Comparison of ENCODE assay signal across 18 cellular contexts in the genomic region with DNA sequence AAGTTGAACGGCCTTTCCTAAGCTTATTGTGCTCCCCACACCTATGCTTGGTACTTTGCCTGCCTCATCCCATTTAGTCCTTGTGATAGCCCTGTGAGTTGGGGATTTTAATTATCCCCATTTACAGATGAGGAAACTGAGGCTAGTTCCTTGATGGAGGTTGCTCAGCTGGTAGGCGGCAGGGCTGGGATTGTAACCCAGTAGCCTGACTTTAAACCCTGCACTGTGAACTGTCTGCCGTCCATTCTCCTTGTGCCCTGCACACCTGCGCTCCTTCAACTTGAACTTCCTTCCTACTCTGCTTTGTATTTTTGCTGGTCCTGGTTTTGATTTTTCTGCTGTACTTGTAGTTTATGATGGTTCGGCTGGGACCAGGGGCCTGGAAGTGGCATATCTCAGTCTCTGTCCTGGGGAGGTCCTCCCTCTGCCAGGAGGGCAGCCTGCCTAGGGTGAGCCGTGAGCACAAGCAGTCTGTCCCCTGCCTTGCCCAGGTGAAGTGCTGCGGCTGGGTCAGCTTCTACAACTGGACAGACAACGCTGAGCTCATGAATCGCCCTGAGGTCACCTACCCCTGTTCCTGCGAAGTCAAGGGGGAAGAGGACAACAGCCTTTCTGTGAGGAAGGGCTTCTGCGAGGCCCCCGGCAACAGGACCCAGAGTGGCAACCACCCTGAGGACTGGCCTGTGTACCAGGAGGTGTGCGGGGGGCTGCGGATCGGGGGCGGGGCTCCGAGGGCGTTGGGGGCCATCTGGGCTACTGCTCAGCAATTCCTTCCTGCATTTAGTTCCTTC. TPM values are rescaled to one million over a fixed set of nuclear protein-coding genes. Genes with fewer than 3 reads are reported as not detected.
DNase-seq lines count a peak whose midpoint lies in the region; ATAC-seq and TF ChIP-seq lines count a peak whose summit lies in the region.
"Had no signal": no experiment of that assay in that cellular context is flagged by ENCODE, and none has a peak within 500 bp of the region (broad histone marks: within the 10 kb centered on the region; RNA-seq: fewer than 3 reads in every experiment).

No MANE protein-coding gene starts in this region.

- ATAC-seq in activated naive CD8-positive, alpha-beta T cell treated with anti-CD3 and anti-CD28 coated beads, Interleukin-2, amount 50 U/mL, for 24 hours = no peak
- ATAC-seq in left lobe of liver (no peak), HG02763 (IDR thresholded peaks at IDR 0.05; ENCODE audit: unreplicated experiment) (no peak), HG03354 (IDR thresholded peaks at IDR 0.05; ENCODE audit: poor library complexity, severe bottlenecking, unreplicated experiment) (no peak)

- H3K36me3 ChIP-seq in suprapubic skin = peaks cover 34% of the 10 kb centered on the region

- TF ChIP-seq EP300 in suprapubic skin (IDR thresholded peaks at IDR 0.05) = no peak

- H3K27me3 Mint-ChIP-seq in activated naive CD4-positive, alpha-beta T cell treated with anti-CD3 and anti-CD28 coated beads, Interleukin-2, amount 50 U/mL, for 24 hours = no peaks in the 10 kb centered on the region
- H3K27me3 Mint-ChIP-seq in activated naive CD8-positive, alpha-beta T cell treated with anti-CD3 and anti-CD28 coated beads, Interleukin-2, amount 50 U/mL, for 24 hours = no peaks in the 10 kb centered on the region

- no peaks in the 10 kb centered on the region for H3K27me3 ChIP-seq in suprapubic skin

- no peak for DNase-seq in activated naive CD4-positive, alpha-beta T cell treated with Interleukin-2 at 50 U/mL for 16 hours
- DNase-seq in activated naive CD8-positive, alpha-beta T cell treated with anti-CD3 and anti-CD28 coated beads, Interleukin-2, amount 50 U/mL, for 24 hours = peak; percentile 1
- DNase-seq in left lobe of liver (ENCODE audit: low spot score) (peak; percentile 34), suprapubic skin (ENCODE audit: low spot score in 2 of 2) (peak; percentile 31 to 69)
- DNase-seq: central memory CD4-positive, alpha-beta T cell; foreskin fibroblast; GM23248; NCI-H1105 treated with DMSO at 0.1 percent for 48 hours; NCI-H226; NCI-H774; nephron progenitor cell; SHP77 had no signal

- H3K4me1 Mint-ChIP-seq in activated naive CD4-positive, alpha-beta T cell treated with anti-CD3 and anti-CD28 coated beads, Interleukin-2, amount 50 U/mL, for 24 hours = peaks cover 57% of the 10 kb centered on the region
- peaks cover 43% of the 10 kb centered on the region for H3K4me1 Mint-ChIP-seq in activated naive CD8-positive, alpha-beta T cell treated with anti-CD3 and anti-CD28 coated beads, Interleukin-2, amount 50 U/mL, for 24 hours

- H3K9me3 Mint-ChIP-seq in activated naive CD4-positive, alpha-beta T cell treated with anti-CD3 and anti-CD28 coated beads, Interleukin-2, amount 50 U/mL, for 24 hours = no peaks in the 10 kb centered on the region
- H3K9me3 Mint-ChIP-seq in activated naive CD8-positive, alpha-beta T cell treated with anti-CD3 and anti-CD28 coated beads, Interleukin-2, amount 50 U/mL, for 24 hours = no peaks in the 10 kb centered on the region
- H3K9me3 Mint-ChIP-seq: activated T-helper 2 cell treated with anti-CD3 and anti-CD28 coated beads, Interferon-gamma antibody, Interleukin-2, Interleukin-4, amounts not matched to agents 10 μg/mL and 5 μg/mL and 100 μg/mL, durations not matched to agents 14 hours and 24 hours and 36 hours; nephron progenitor cell had no signal

- no peaks in the 10 kb centered on the region for H3K9me3 ChIP-seq in suprapubic skin

- peaks cover 20% of the 10 kb centered on the region for H3K36me3 Mint-ChIP-seq in activated naive CD4-positive, alpha-beta T cell treated with anti-CD3 and anti-CD28 coated beads, Interleukin-2, amount 50 U/mL, for 24 hours
- H3K36me3 Mint-ChIP-seq in activated naive CD8-positive, alpha-beta T cell treated with anti-CD3 and anti-CD28 coated beads, Interleukin-2, amount 50 U/mL, for 24 hours (ENCODE audit: low read depth) = peaks cover 69% of the 10 kb centered on the region

- no peak overlapping the region for H3K4me3 ChIP-seq in suprapubic skin
- H3K4me3 ChIP-seq: GM23248 had no signal

- H3K4me1 ChIP-seq in suprapubic skin = peaks cover 25% of the 10 kb centered on the region

- WGBS in suprapubic skin = 84% methylated on average over 17 of the region's 18 CpGs

- H3K4me3 Mint-ChIP-seq in activated naive CD4-positive, alpha-beta T cell treated with anti-CD3 and anti-CD28 coated beads, Interleukin-2, amount 50 U/mL, for 24 hours = no peak overlapping the region
- H3K4me3 Mint-ChIP-seq in activated naive CD8-positive, alpha-beta T cell treated with anti-CD3 and anti-CD28 coated beads, Interleukin-2, amount 50 U/mL, for 24 hours = no peak overlapping the region
- H3K4me3 Mint-ChIP-seq: nephron progenitor cell had no signal

- no peak for TF ChIP-seq CTCF in suprapubic skin (IDR thresholded peaks at IDR 0.05)

- peak overlapping the region; percentile 30 for H3K27ac Mint-ChIP-seq in activated naive CD4-positive, alpha-beta T cell treated with anti-CD3 and anti-CD28 coated beads, Interleukin-2, amount 50 U/mL, for 24 hours
- no peak overlapping the region for H3K27ac Mint-ChIP-seq in activated naive CD8-positive, alpha-beta T cell treated with anti-CD3 and anti-CD28 coated beads, Interleukin-2, amount 50 U/mL, for 24 hours
- H3K27ac Mint-ChIP-seq: activated T-helper 2 cell treated with anti-CD3 and anti-CD28 coated beads, Interferon-gamma antibody, Interleukin-2, Interleukin-4, amounts not matched to agents 10 μg/mL and 5 μg/mL and 100 μg/mL, durations not matched to agents 14 hours and 24 hours and 36 hours; nephron progenitor cell had no signal

- TF ChIP-seq POLR2A in suprapubic skin (IDR thresholded peaks at IDR 0.05) = no peak

- H3K27ac ChIP-seq in suprapubic skin = no peak overlapping the region
- H3K27ac ChIP-seq: C4-2B, GM23248, HL-60 had no signal

RNA-seq across cellular contexts. Expression of a gene that starts 52.4 kb away (rescaled TPM):
- total RNA-seq in left lobe of liver (60.6 TPM), suprapubic skin (100 to 1,000 TPM in 3 of 4 donors, 10 to 100 TPM in 1; 77.6 to 155 (median 118) TPM)
